1 cellular context compared by ENCODE assay signal in genomic region chr19:3725121-3725520, GRCh38.
TF ChIP-seq lines count a peak whose summit lies in the region.

No MANE protein-coding gene starts in this region.

TF ChIP-seq in GM23338, 12 proteins besides CTCF, POLR2A, EP300 and RAD21 (continued from another document):
- no peak for TF ChIP-seq ZNF462 (CRISPR knock-in tag; IDR thresholded peaks at IDR 0.05)
